ENCODE assay signal across 21 cellular contexts in the genomic region with DNA sequence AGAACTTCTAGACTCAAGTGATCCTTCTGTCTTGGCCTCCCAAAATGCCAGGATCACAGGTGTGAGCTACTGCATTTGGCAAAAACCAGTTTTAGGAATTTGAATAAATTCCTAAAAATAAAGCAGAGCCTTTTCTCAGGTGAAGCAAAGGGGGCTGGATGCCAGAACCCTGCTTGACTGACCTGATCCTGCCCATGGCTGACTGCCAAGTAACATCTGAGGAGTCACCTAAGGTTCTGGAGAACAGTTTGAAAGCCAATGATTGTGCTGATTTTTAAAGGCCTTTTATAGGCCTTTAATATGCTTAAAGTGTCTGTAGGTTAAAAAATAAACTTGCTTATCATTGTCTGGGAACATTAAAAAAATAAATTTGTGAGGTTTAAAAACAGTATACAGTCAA. TPM values are rescaled to one million over a fixed set of nuclear protein-coding genes. Genes with fewer than 3 reads are reported as not detected.
DNase-seq lines count a peak whose midpoint lies in the region; TF ChIP-seq lines count a peak whose summit lies in the region.
"Had no signal": no experiment of that assay in that cellular context is flagged by ENCODE, and none has a peak within 500 bp of the region (broad histone marks: within the 10 kb centered on the region; RNA-seq: fewer than 3 reads in every experiment).

No MANE protein-coding gene starts in this region.

- no peaks in the 10 kb centered on the region for H3K4me1 Mint-ChIP-seq in MCF 10A (ENCODE audit: insufficient read depth, unreplicated experiment)
- H3K4me1 Mint-ChIP-seq: CD14-positive monocyte; CD8-positive, alpha-beta memory T cell had no signal

- no peaks in the 10 kb centered on the region for H3K4me1 ChIP-seq in breast epithelium
- peaks cover 0 to 6% of the 10 kb centered on the region in 2 donors for H3K4me1 ChIP-seq in thyroid gland
- H3K4me1 ChIP-seq: A549; BE2C; BLaER1 treated with 17β-estradiol and CSF1 and Interleukin-3, amounts not matched to agents 10 nM and 100 nM; HAP-1 had no signal

- intact Hi-C loops in MCF 10A (cut with micrococcal nuclease) (no loop called here), breast epithelium (cut with DNase I; ENCODE audit: low total_unique reads) (no loop called here), thyroid gland (cut with DNase I) (no loop called here)

- H3K36me3 ChIP-seq in breast epithelium (no peaks in the 10 kb centered on the region), thyroid gland (no peaks in the 10 kb centered on the region)
- H3K36me3 ChIP-seq: BE2C; BLaER1 treated with 17β-estradiol and CSF1 and Interleukin-3, amounts not matched to agents 10 nM and 100 nM; HAP-1 had no signal

- no peak for TF ChIP-seq POLR2A in breast epithelium (IDR thresholded peaks at IDR 0.05)
- no peak for TF ChIP-seq POLR2A in thyroid gland (IDR thresholded peaks at IDR 0.05)

- no peak for TF ChIP-seq CTCF in MCF 10A (IDR thresholded peaks at IDR 0.05; ENCODE audit: unreplicated experiment)
- no peak for TF ChIP-seq CTCF in breast epithelium (IDR thresholded peaks at IDR 0.05)
- no peak for TF ChIP-seq CTCF in VCaP (conservative IDR thresholded peaks at IDR 0.05)
- TF ChIP-seq CTCF in thyroid gland (IDR thresholded peaks at IDR 0.05) = no peak

- DNase-seq in DMS79 (lab: John Stamatoyannopoulos, UW) = peak; percentile 1
- no peak for DNase-seq in DMS79 treated with DMSO at 0.1 percent for 48 hours (lab: John Stamatoyannopoulos, UW)
- DNase-seq in MCF 10A (ENCODE audit: unreplicated experiment) = peak; percentile 8
- DNase-seq in breast epithelium (ENCODE audit: low spot score in 2 of 2) = no peak
- DNase-seq in thyroid gland = peak; percentile 82 to 90
- DNase-seq in NCI-H82 (lab: John Stamatoyannopoulos, UW) = no peak
- no peak for DNase-seq in stimulated activated CD4-positive, alpha-beta T cell treated with anti-CD3 and anti-CD28 coated beads, Interleukin-2, amount 100 ng/mL, for 48 hours
- DNase-seq: 8988T; ACHN; AML-193; BE2C; CD4-positive, alpha-beta T cell; CD8-positive, alpha-beta memory T cell; DMS153; GOT3; HFFc6 had no signal

- H3K9me3 ChIP-seq in breast epithelium (peaks cover 0 to 9% of the 10 kb centered on the region in 2 donors), thyroid gland (no peaks in the 10 kb centered on the region)
- H3K9me3 ChIP-seq: A549, BE2C, HAP-1 had no signal

- POLR2A ChIA-PET in MCF 10A (lab: Yijun Ruan, JAX) = no interaction called here

- no peak overlapping the region for H3K4me3 Mint-ChIP-seq in MCF 10A (ENCODE audit: unreplicated experiment)
- H3K4me3 Mint-ChIP-seq: CD14-positive monocyte; CD4-positive, alpha-beta T cell; CD8-positive, alpha-beta memory T cell; HFFc6 had no signal

- H3K27ac ChIP-seq in breast epithelium = no peak overlapping the region
- H3K27ac ChIP-seq in VCaP = peak overlapping the region; percentile 60
- no peak overlapping the region for H3K27ac ChIP-seq in thyroid gland
- H3K27ac ChIP-seq: A549; BLaER1 treated with 17β-estradiol and CSF1 and Interleukin-3, amounts not matched to agents 10 nM and 100 nM had no signal

- CTCF ChIA-PET in MCF 10A (lab: Yijun Ruan, JAX) = no interaction called here

- no peaks in the 10 kb centered on the region for H3K9me3 Mint-ChIP-seq in MCF 10A (ENCODE audit: unreplicated experiment)
- H3K9me3 Mint-ChIP-seq: HFFc6 had no signal

- H3K27me3 ChIP-seq in breast epithelium (no peaks in the 10 kb centered on the region), thyroid gland (no peaks in the 10 kb centered on the region)
- H3K27me3 ChIP-seq: BE2C; BLaER1 treated with 17β-estradiol and CSF1 and Interleukin-3, amounts not matched to agents 10 nM and 100 nM had no signal

- no peaks in the 10 kb centered on the region for H3K36me3 Mint-ChIP-seq in MCF 10A (ENCODE audit: insufficient read depth, unreplicated experiment)
- H3K36me3 Mint-ChIP-seq: CD8-positive, alpha-beta memory T cell had no signal

- no peak overlapping the region for H3K27ac Mint-ChIP-seq in MCF 10A (ENCODE audit: low read depth, unreplicated experiment)
- H3K27ac Mint-ChIP-seq: CD14-positive monocyte; CD4-positive, alpha-beta T cell; CD8-positive, alpha-beta memory T cell; HFFc6 had no signal

- no peaks in the 10 kb centered on the region for H3K27me3 Mint-ChIP-seq in MCF 10A (ENCODE audit: insufficient read depth, unreplicated experiment)

- no TSS peak for BruUV-seq in MCF 10A (replicated peaks; lab: Mats Ljungman, UMichigan)

- H3K4me3 ChIP-seq in breast epithelium (no peak overlapping the region), thyroid gland (replicated peaks in 1 of 3) (no peak overlapping the region)
- H3K4me3 ChIP-seq: A549; BLaER1 treated with 17β-estradiol and CSF1 and Interleukin-3, amounts not matched to agents 10 nM and 100 nM; HAP-1 had no signal

RNA-seq across cellular contexts. Expression of a gene that starts 14.1 kb away (rescaled TPM):
- total RNA-seq in MCF 10A (2022) (4.4 and 5.3 TPM in 2 replicates), breast epithelium (10 to 100 TPM in 1 of 3 donors, 1 to 10 TPM in 2; 4.2 to 11.6 (median 7.5) TPM), thyroid gland (10 to 100 TPM in 2 of 4 donors, 1 to 10 TPM in 2; 8.1 to 13.3 (median 9.5) TPM)

RNA-seq across cellular contexts. Expression of a gene that starts 29.6 kb away (rescaled TPM):
- total RNA-seq in MCF 10A (2022) (3.0 and 4.7 TPM in 2 replicates), breast epithelium (1 to 10 TPM; 1.1 to 6.0 (median 5.6) TPM), thyroid gland (1 to 10 TPM; 4.1 to 8.2 (median 6.6) TPM)

Comparison
In these comparisons a context has a peak if more than half of its experiments do, and no peak if none do; other contexts are left out.
1. DNase-seq: peak in DMS79 (single experiment), MCF 10A (single experiment) and thyroid gland (2 of 2); none in DMS79 treated with DMSO at 0.1 percent for 48 hours (single experiment), breast epithelium (0 of 2), NCI-H82 (single experiment) and stimulated activated CD4-positive, alpha-beta T cell treated with anti-CD3 and anti-CD28 coated beads, Interleukin-2, amount 100 ng/mL, for 48 hours (0 of 2).